In the genomic region with DNA sequence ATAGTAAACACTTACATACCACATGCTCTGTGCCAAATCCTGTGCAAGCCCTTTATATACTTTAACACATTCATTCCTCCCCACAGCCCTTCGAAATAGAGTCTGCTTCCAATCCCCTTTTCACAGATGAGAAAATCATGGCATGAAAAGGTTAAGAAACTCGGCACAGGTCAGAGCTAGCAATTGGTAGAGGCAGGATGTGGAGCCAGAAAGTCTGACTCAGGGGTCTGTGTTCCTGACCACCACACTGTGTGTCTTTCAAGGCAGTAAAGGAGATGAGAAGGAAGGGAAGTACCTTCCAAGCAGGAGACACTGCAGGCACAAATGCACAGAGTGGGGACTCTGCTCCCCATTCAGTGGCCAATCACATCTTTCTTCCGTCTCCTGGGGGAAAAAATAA, we compare ENCODE assay signal across 21 cellular contexts.
DNase-seq lines count a peak whose midpoint lies in the region; ATAC-seq and TF ChIP-seq lines count a peak whose summit lies in the region.
"Had no signal": no experiment of that assay in that cellular context is flagged by ENCODE, and none has a peak within 500 bp of the region (broad histone marks: within the 10 kb centered on the region; RNA-seq: fewer than 3 reads in every experiment).

No MANE protein-coding gene starts in this region.

- H2AFZ ChIP-seq in IMR-90 (replicated peaks; ENCODE audit: low read length, poor library complexity) (peak overlapping the region; percentile 40), smooth muscle cell (ENCODE audit: low read depth) (no peak overlapping the region)

- intact Hi-C loops in IMR-90 (cut with micrococcal nuclease), result no loop called here

- H4K20me1 ChIP-seq in IMR-90 (ENCODE audit: insufficient read depth, low read length), result no peaks in the 10 kb centered on the region
- no peaks in the 10 kb centered on the region for H4K20me1 ChIP-seq in smooth muscle cell (ENCODE audit: low read depth)

- H2AK5ac ChIP-seq in IMR-90 (ENCODE audit: low read depth, low read length) (peak overlapping the region; percentile 94; the same call in 1 of the 2 replicates), mesendoderm (ENCODE audit: low read length) (no peak overlapping the region)

- peaks cover 36% of the 10 kb centered on the region for H3K4me1 ChIP-seq in IMR-90 (ENCODE audit: control insufficient read depth, insufficient read depth, low read length)
- H3K4me1 ChIP-seq in mesendoderm (ENCODE audit: control insufficient read depth, low read depth, low read length), result no peaks in the 10 kb centered on the region
- H3K4me1 ChIP-seq in smooth muscle cell (ENCODE audit: low read depth), result peaks cover 11% of the 10 kb centered on the region

- H3K4me1 Mint-ChIP-seq in activated T-cell treated with anti-CD3 and anti-CD28 coated beads, Interleukin-2, amount 50 U/mL, for 24 hours (ENCODE audit: low read depth), result no peaks in the 10 kb centered on the region

- H2BK20ac ChIP-seq in IMR-90 (ENCODE audit: low read depth, low read length), result peak overlapping the region; percentile 91

- H4K8ac ChIP-seq in IMR-90 (ENCODE audit: low read depth in 2 of 2, low read length in 2 of 2), result peak overlapping the region in 1 of 2 experiments; percentile 71; a peak in 3 of 4 replicates
- H4K8ac ChIP-seq in mesendoderm (ENCODE audit: low read depth, low read length), result no peak overlapping the region

- H3K79me1 ChIP-seq in IMR-90 (ENCODE audit: low read depth in 1 of 2, low read length in 2 of 2), result peaks cover 0 to 18% of the 10 kb centered on the region in 2 experiments; a peak in 3 of 4 replicates
- H3K79me1 ChIP-seq in mesendoderm (ENCODE audit: low read length), result no peaks in the 10 kb centered on the region

- DNase-seq in EL, result peak; percentile 39
- DNase-seq in IMR-90, result peak; percentile 30
- peak; percentile 5 for DNase-seq in astrocyte of the spinal cord (ENCODE audit: low read depth, low spot score)
- DNase-seq in mesendoderm, result no peak
- no peak for DNase-seq in SIG-M5 (lab: John Stamatoyannopoulos, UW)
- no peak for DNase-seq in smooth muscle cell (lab: John Stamatoyannopoulos, UW; ENCODE audit: unreplicated experiment)
- no peak for DNase-seq in activated T-cell treated with anti-CD3 and anti-CD28 coated beads, Interleukin-2, amount 50 U/mL, for 24 hours
- DNase-seq: AML-193; C1 segment of cervical spinal cord; CD8-positive, alpha-beta T cell; DND-41; GDM1; KG1; NCI-H1105; NCI-H146; NCI-H2029 treated with DMSO at 0.1 percent for 48 hours; NCI-H226; NCI-H524 treated with DMSO at 0.1 percent for 48 hours; SW 1271 had no signal

- no peak for TF ChIP-seq POLR2A in IMR-90 (IDR thresholded peaks at IDR 0.05; ENCODE audit: low read depth, low read length)

- H4K5ac ChIP-seq in IMR-90 (ENCODE audit: low read depth, low read length) (peak overlapping the region; percentile 12; the same call in 1 of the 2 replicates), mesendoderm (ENCODE audit: low read length) (no peak overlapping the region)

- H3K36me3 ChIP-seq in IMR-90 (ENCODE audit: control insufficient read depth, insufficient read depth, low read length) (no peaks in the 10 kb centered on the region), mesendoderm (ENCODE audit: control insufficient read depth, insufficient read depth, low read length) (no peaks in the 10 kb centered on the region), smooth muscle cell (ENCODE audit: low read depth) (no peaks in the 10 kb centered on the region)

- H3K79me2 ChIP-seq in mesendoderm (ENCODE audit: control insufficient read depth, insufficient read depth, low read length) (no peaks in the 10 kb centered on the region), smooth muscle cell (ENCODE audit: low read depth) (no peaks in the 10 kb centered on the region)

- no peaks in the 10 kb centered on the region for H3K9me3 ChIP-seq in IMR-90 (ENCODE audit: control insufficient read depth, insufficient read depth, low read length)
- no peaks in the 10 kb centered on the region for H3K9me3 ChIP-seq in smooth muscle cell (replicated peaks; ENCODE audit: low read depth)

- POLR2A ChIA-PET in IMR-90 (lab: Charles Lee; ENCODE audit: unreplicated experiment), result no interaction called here

- H2BK15ac ChIP-seq in IMR-90 (ENCODE audit: low read depth, low read length), result peak overlapping the region; percentile 93; the same call in 1 of the 3 replicates
- H2BK15ac ChIP-seq in mesendoderm (replicated peaks; ENCODE audit: low read depth), result no peak overlapping the region

- CTCF ChIA-PET in IMR-90 (lab: Yijun Ruan, JAX), result no interaction called here

- in situ Hi-C loops in IMR-90 (cut with MboI; ENCODE audit: low sequenced_read_pairs) (loop anchor here (10.0 kb wide), 1 partner anchor 466 kb away; no protein-coding TSS in a partner anchor), astrocyte of the spinal cord (cut with HindIII; ENCODE audit: low sequenced_read_pairs) (no loop called here)

- WGBS in IMR-90 (ENCODE audit: extremely low coverage in 2 of 2, insufficient read length in 1 of 2), 2 experiments, result no CpG with 5 or more reads among the region's 3 CpGs
- no CpG with 5 or more reads among the region's 3 CpGs for WGBS in mesendoderm (ENCODE audit: extremely low coverage, insufficient coverage, low lambda C conversion rate)
- WGBS in smooth muscle cell (ENCODE audit: low lambda C conversion rate), result 87% methylated on average over 3 of the region's 3 CpGs

- TF ChIP-seq CTCF in IMR-90 (conservative IDR thresholded peaks at IDR 0.05; ENCODE audit: low read depth, low read length), result no peak
- no peak for TF ChIP-seq CTCF in astrocyte of the spinal cord (IDR thresholded peaks at IDR 0.05; ENCODE audit: low read depth, low read length)
- TF ChIP-seq CTCF in smooth muscle cell (IDR thresholded peaks at IDR 0.05; ENCODE audit: borderline replicate concordance, insufficient read depth, poor library complexity, severe bottlenecking), result no peak

- H3K9ac ChIP-seq in IMR-90 (ENCODE audit: low read depth, low read length) (no peak overlapping the region), mesendoderm (ENCODE audit: low read length) (no peak overlapping the region), smooth muscle cell (ENCODE audit: low read depth) (no peak overlapping the region)

- peak overlapping the region; percentile 86 for H3K14ac ChIP-seq in IMR-90 (replicated peaks; ENCODE audit: low read depth, low read length)

- peak overlapping the region; percentile 77 for H3K4ac ChIP-seq in IMR-90 (ENCODE audit: low read depth, low read length)
- no peak overlapping the region for H3K4ac ChIP-seq in mesendoderm (ENCODE audit: low read depth, low read length)

- H3K27me3 ChIP-seq in IMR-90 (ENCODE audit: control insufficient read depth, insufficient read depth, low read length), result no peaks in the 10 kb centered on the region
- no peaks in the 10 kb centered on the region for H3K27me3 ChIP-seq in mesendoderm (ENCODE audit: insufficient read depth, low read length, poor library complexity)
- H3K27me3 ChIP-seq in smooth muscle cell (ENCODE audit: low read depth), result no peaks in the 10 kb centered on the region

- H3K56ac ChIP-seq in IMR-90 (ENCODE audit: extremely low read depth, insufficient read depth, low read length) (no peak overlapping the region; the same call in 1 of the 2 replicates), mesendoderm (ENCODE audit: low read length) (peak overlapping the region; percentile 39)

- BruUV-seq in IMR-90 (replicated peaks; lab: Mats Ljungman, UMichigan), result no TSS peak

- peak overlapping the region; percentile 72 for H4K91ac ChIP-seq in IMR-90 (ENCODE audit: insufficient read depth, low read depth, low read length)

- H3K9me1 ChIP-seq in IMR-90 (ENCODE audit: insufficient read depth, low read length), result peaks cover 38% of the 10 kb centered on the region

- H3K27me3 Mint-ChIP-seq in activated T-cell treated with anti-CD3 and anti-CD28 coated beads, Interleukin-2, amount 50 U/mL, for 24 hours, result peaks cover 6% of the 10 kb centered on the region

- no peak overlapping the region for H3K4me3 Mint-ChIP-seq in activated T-cell treated with anti-CD3 and anti-CD28 coated beads, Interleukin-2, amount 50 U/mL, for 24 hours
- H3K4me3 Mint-ChIP-seq: CD8-positive, alpha-beta T cell had no signal

- H2BK5ac ChIP-seq in IMR-90 (ENCODE audit: low read depth, low read length, poor library complexity, severe bottlenecking) (no peak overlapping the region), mesendoderm (ENCODE audit: low read length) (no peak overlapping the region)

- no peak overlapping the region for H3K27ac ChIP-seq in IMR-90 (ENCODE audit: insufficient read depth, low read length)
- H3K27ac ChIP-seq in mesendoderm (ENCODE audit: low read depth, low read length), result no peak overlapping the region
- H3K27ac ChIP-seq in smooth muscle cell (ENCODE audit: low read depth), result no peak overlapping the region
- H3K27ac ChIP-seq: HL-60 had no signal

- no peaks in the 10 kb centered on the region for H3K9me3 Mint-ChIP-seq in activated T-cell treated with anti-CD3 and anti-CD28 coated beads, Interleukin-2, amount 50 U/mL, for 24 hours
- H3K9me3 Mint-ChIP-seq: CD8-positive, alpha-beta T cell had no signal

- no peaks in the 10 kb centered on the region for H3K36me3 Mint-ChIP-seq in activated T-cell treated with anti-CD3 and anti-CD28 coated beads, Interleukin-2, amount 50 U/mL, for 24 hours (ENCODE audit: low read depth)
- H3K36me3 Mint-ChIP-seq: CD8-positive, alpha-beta T cell had no signal

- H3K23ac ChIP-seq in IMR-90 (ENCODE audit: low read depth, low read length), result peak overlapping the region; percentile 29; the same call in 1 of the 2 replicates
- H3K23ac ChIP-seq in mesendoderm (ENCODE audit: low read length), result no peak overlapping the region

- no peak overlapping the region for H3K4me3 ChIP-seq in IMR-90 (ENCODE audit: insufficient read depth, low read depth, low read length)
- H3K4me3 ChIP-seq in astrocyte of the spinal cord (ENCODE audit: low read depth, low read length), result no peak overlapping the region
- H3K4me3 ChIP-seq in mesendoderm (ENCODE audit: low read length), result no peak overlapping the region
- H3K4me3 ChIP-seq in smooth muscle cell, result no peak overlapping the region

- peak overlapping the region; percentile 69 for H2AK9ac ChIP-seq in IMR-90 (replicated peaks; ENCODE audit: low read depth, low read length, poor library complexity)

- no peak overlapping the region for H3K4me2 ChIP-seq in IMR-90 (ENCODE audit: low read depth, low read length)
- H3K4me2 ChIP-seq in mesendoderm (ENCODE audit: low read length), result no peak overlapping the region
- H3K4me2 ChIP-seq in smooth muscle cell, result no peak overlapping the region

- no peak for TF ChIP-seq RAD21 in IMR-90 (IDR thresholded peaks at IDR 0.05; ENCODE audit: low read length)

- H3K18ac ChIP-seq in IMR-90 (ENCODE audit: low read depth, low read length), result peak overlapping the region; percentile 27; the same call in 1 of the 2 replicates
- no peak overlapping the region for H3K18ac ChIP-seq in mesendoderm (ENCODE audit: low read length)

- no peak overlapping the region for H3K27ac Mint-ChIP-seq in activated T-cell treated with anti-CD3 and anti-CD28 coated beads, Interleukin-2, amount 50 U/mL, for 24 hours
- H3K27ac Mint-ChIP-seq: CD8-positive, alpha-beta T cell had no signal

- ATAC-seq in IMR-90 (ENCODE audit: low read depth) (no peak), HG02642 (IDR thresholded peaks at IDR 0.05; ENCODE audit: poor library complexity, unreplicated experiment) (no peak)
- ATAC-seq: CD8-positive, alpha-beta T cell had no signal

- dilution Hi-C loops in IMR-90 (cut with HindIII; ENCODE audit: low sequenced_read_pairs, unreplicated experiment), result no loop called here

- H3F3A ChIP-seq in smooth muscle cell (ENCODE audit: low read depth), result no peaks in the 10 kb centered on the region

- H2BK120ac ChIP-seq in IMR-90 (ENCODE audit: low read depth, low read length), result peak overlapping the region; percentile 91
- H2BK120ac ChIP-seq in mesendoderm (ENCODE audit: low read depth, low read length), result no peak overlapping the region

Comparison
In these comparisons a context has a peak if more than half of its experiments do, and no peak if none do; other contexts are left out.
1. DNase-seq: peak in EL (single experiment), IMR-90 (single experiment) and astrocyte of the spinal cord (single experiment); none in mesendoderm (single experiment), SIG-M5 (single experiment), smooth muscle cell (single experiment) and activated T-cell treated with anti-CD3 and anti-CD28 coated beads, Interleukin-2, amount 50 U/mL, for 24 hours (single experiment).